22 cellular contexts compared by ENCODE assay signal in the genomic region with DNA sequence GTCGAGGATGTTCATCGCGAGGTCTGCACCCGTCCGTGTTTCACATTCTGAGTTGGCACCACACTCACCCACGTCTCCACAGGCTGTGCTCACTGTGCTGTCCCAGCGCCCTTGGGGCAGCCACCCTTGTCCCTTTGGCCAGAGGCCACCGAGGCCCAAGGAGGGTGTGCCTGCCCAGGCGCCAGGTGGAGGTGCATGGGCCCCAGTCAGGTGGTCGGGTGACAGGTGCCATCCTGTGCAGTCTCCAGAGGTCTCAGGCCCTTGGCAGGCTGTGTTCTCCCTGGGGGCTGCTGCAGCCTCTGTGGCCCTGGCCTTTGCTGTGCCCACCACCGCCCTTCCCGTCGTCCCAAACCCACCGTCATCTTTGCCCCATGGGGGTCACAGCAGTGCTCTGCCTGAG. TPM values are rescaled to one million over a fixed set of nuclear protein-coding genes. Genes with fewer than 3 reads are reported as not detected.
DNase-seq lines count a peak whose midpoint lies in the region; ATAC-seq and TF ChIP-seq lines count a peak whose summit lies in the region.
"Had no signal": no experiment of that assay in that cellular context is flagged by ENCODE, and none has a peak within 500 bp of the region (broad histone marks: within the 10 kb centered on the region; RNA-seq: fewer than 3 reads in every experiment).

No MANE protein-coding gene starts in this region.

- H4K20me1 ChIP-seq in PC-3 (ENCODE audit: low read length) = no peaks in the 10 kb centered on the region

- H3K14ac ChIP-seq in neuronal stem cell (ENCODE audit: low read length) = peak overlapping the region; percentile 71

- H3K9me3 Mint-ChIP-seq in activated T-helper 1 cell treated with anti-CD3 and anti-CD28 coated beads, Interleukin-12 subunit alpha, Interleukin-12 subunit beta, Interleukin-2, Interleukin-4 antibody, amounts not matched to agents 30 ng/mL and 10 ng/mL and 1 ng/mL, durations not matched to agents 14 hours and 24 hours and 36 hours = no peaks in the 10 kb centered on the region
- H3K9me3 Mint-ChIP-seq: CD8-positive, alpha-beta T cell had no signal

- TF ChIP-seq CTCF in heart left ventricle (IDR thresholded peaks at IDR 0.05) (no peak), right atrium auricular region (IDR thresholded peaks at IDR 0.05) (no peak), PC-3 (conservative IDR thresholded peaks at IDR 0.05; ENCODE audit: low read depth, low read length) (no peak)

- intact Hi-C loops in heart left ventricle (cut with DNase I) = no loop called here
- intact Hi-C loops in activated T-helper 1 cell treated with anti-CD3 and anti-CD28 coated beads, Interleukin-12 subunit alpha, Interleukin-12 subunit beta, Interleukin-2, Interleukin-4 antibody, amounts not matched to agents 30 ng/mL and 10 ng/mL and 1 ng/mL, durations not matched to agents 14 hours and 24 hours and 36 hours (cut with micrococcal nuclease) = no loop called here
- intact Hi-C loops in PC-3 (cut with micrococcal nuclease) = no loop called here

- peak overlapping the region; percentile 75 for H3K23ac ChIP-seq in neuronal stem cell (ENCODE audit: low read depth, low read length, poor library complexity)

- no peak overlapping the region for H4K91ac ChIP-seq in neuronal stem cell (ENCODE audit: low read depth, low read length, poor library complexity)

- H3K36me3 Mint-ChIP-seq in activated T-helper 1 cell treated with anti-CD3 and anti-CD28 coated beads, Interleukin-12 subunit alpha, Interleukin-12 subunit beta, Interleukin-2, Interleukin-4 antibody, amounts not matched to agents 30 ng/mL and 10 ng/mL and 1 ng/mL, durations not matched to agents 14 hours and 24 hours and 36 hours (ENCODE audit: low read depth) = peaks cover 18% of the 10 kb centered on the region

- no peaks in the 10 kb centered on the region for H3K27me3 Mint-ChIP-seq in activated T-helper 1 cell treated with anti-CD3 and anti-CD28 coated beads, Interleukin-12 subunit alpha, Interleukin-12 subunit beta, Interleukin-2, Interleukin-4 antibody, amounts not matched to agents 30 ng/mL and 10 ng/mL and 1 ng/mL, durations not matched to agents 14 hours and 24 hours and 36 hours (ENCODE audit: insufficient read depth)

- H2AFZ ChIP-seq in neuronal stem cell (ENCODE audit: low read length) = no peak overlapping the region
- H2AFZ ChIP-seq in PC-3 (ENCODE audit: low read length) = no peak overlapping the region
- H2AFZ ChIP-seq: GM23248 had no signal

- H2AK5ac ChIP-seq in neuronal stem cell (ENCODE audit: low read depth, low read length) = no peak overlapping the region

- no peak for TF ChIP-seq POLR2A in heart left ventricle (IDR thresholded peaks at IDR 0.05)

- 88 to 95% (median 93%) methylated on average over 13 to 14 of the region's 14 CpGs for WGBS in heart left ventricle, 4 donors
- WGBS in neuronal stem cell (ENCODE audit: extremely low coverage in 2 of 2, insufficient read length in 2 of 2, insufficient replicate concordance in 1 of 2), 2 donors = no CpG with 5 or more reads among the region's 14 CpGs

- ATAC-seq in heart left ventricle = peak in 3 of 4 donors; percentile 12 to 19 (median 16)
- ATAC-seq in GM21529 (IDR thresholded peaks at IDR 0.05; ENCODE audit: unreplicated experiment) = no peak
- ATAC-seq in PC-3 = no peak
- ATAC-seq: CD8-positive, alpha-beta T cell; GM12878 had no signal

- H3K9me2 ChIP-seq in PC-3 (replicated peaks; ENCODE audit: low read length) = no peaks in the 10 kb centered on the region

- no TSS peak for BruUV-seq in PC-3 (replicated peaks; lab: Mats Ljungman, UMichigan)

- peaks cover 6% of the 10 kb centered on the region for H3K79me1 ChIP-seq in neuronal stem cell (ENCODE audit: low read depth, low read length)

- no peak overlapping the region for H3K4me3 ChIP-seq in heart left ventricle
- no peak overlapping the region for H3K4me3 ChIP-seq in right atrium auricular region
- H3K4me3 ChIP-seq in neuronal stem cell (ENCODE audit: low read length in 2 of 2) = peak overlapping the region in 1 of 2 donors; percentile 33
- no peak overlapping the region for H3K4me3 ChIP-seq in PC-3 (ENCODE audit: low read length)
- H3K4me3 ChIP-seq: BLaER1, GM12878, GM23248, HAP-1 had no signal

- CTCF ChIA-PET in PC-3 (lab: Charles Lee) = no interaction called here

- H3K9me3 ChIP-seq in heart left ventricle (no peaks in the 10 kb centered on the region), right atrium auricular region (no peaks in the 10 kb centered on the region), neuronal stem cell (replicated peaks in 1 of 2; ENCODE audit: control insufficient read depth in 2 of 2, insufficient read depth in 1 of 2, low read depth in 1 of 2, low read length in 2 of 2) (peaks cover 23 to 29% of the 10 kb centered on the region in 2 donors), PC-3 (ENCODE audit: low read length) (no peaks in the 10 kb centered on the region)
- H3K9me3 ChIP-seq: HAP-1 had no signal

- no peaks in the 10 kb centered on the region for H3K79me2 ChIP-seq in PC-3 (ENCODE audit: low read length)

- peaks cover 18% of the 10 kb centered on the region for H3K4me1 Mint-ChIP-seq in activated T-helper 1 cell treated with anti-CD3 and anti-CD28 coated beads, Interleukin-12 subunit alpha, Interleukin-12 subunit beta, Interleukin-2, Interleukin-4 antibody, amounts not matched to agents 30 ng/mL and 10 ng/mL and 1 ng/mL, durations not matched to agents 14 hours and 24 hours and 36 hours (ENCODE audit: low read depth)
- H3K4me1 Mint-ChIP-seq: CD14-positive monocyte had no signal

- no peaks in the 10 kb centered on the region for H3K4me1 ChIP-seq in heart left ventricle
- no peaks in the 10 kb centered on the region for H3K4me1 ChIP-seq in right atrium auricular region
- H3K4me1 ChIP-seq in neuronal stem cell (ENCODE audit: control insufficient read depth in 2 of 2, insufficient read depth in 1 of 2, low read depth in 1 of 2, low read length in 2 of 2) = no peaks in the 10 kb centered on the region
- H3K4me1 ChIP-seq in PC-3 (ENCODE audit: insufficient read depth, low read length) = no peaks in the 10 kb centered on the region
- H3K4me1 ChIP-seq: HAP-1 had no signal

- no peak overlapping the region for H3K18ac ChIP-seq in neuronal stem cell (ENCODE audit: low read length)

- DNase-seq in heart left ventricle (no peak), right atrium auricular region (ENCODE audit: low spot score) (no peak), neuronal stem cell (ENCODE audit: low spot score) (no peak), HUDEP-2 (lab: John Stamatoyannopoulos, UW; ENCODE audit: unreplicated experiment in 76 of 76) (no peak), PC-3 (no peak)
- DNase-seq in activated T-helper 1 cell treated with anti-CD3 and anti-CD28 coated beads, Interleukin-12 subunit alpha, Interleukin-12 subunit beta, Interleukin-2, Interleukin-4 antibody, amounts not matched to agents 30 ng/mL and 10 ng/mL and 1 ng/mL, durations not matched to agents 14 hours and 24 hours and 36 hours (ENCODE audit: low spot score) = no peak
- DNase-seq: 8988T; Calu3; CD8-positive, alpha-beta T cell; DMS 273 treated with DMSO at 0.1 percent for 48 hours; DMS53; DND-41; EL; GM23248 had no signal

- H3K4me3 Mint-ChIP-seq in activated T-helper 1 cell treated with anti-CD3 and anti-CD28 coated beads, Interleukin-12 subunit alpha, Interleukin-12 subunit beta, Interleukin-2, Interleukin-4 antibody, amounts not matched to agents 30 ng/mL and 10 ng/mL and 1 ng/mL, durations not matched to agents 14 hours and 24 hours and 36 hours = no peak overlapping the region
- H3K4me3 Mint-ChIP-seq: CD14-positive monocyte; CD8-positive, alpha-beta T cell had no signal

- no peak overlapping the region for H3K9ac ChIP-seq in neuronal stem cell (ENCODE audit: low read depth, low read length, poor library complexity)
- no peak overlapping the region for H3K9ac ChIP-seq in PC-3 (ENCODE audit: low read length)
- H3K9ac ChIP-seq: BLaER1, GM23248 had no signal

- no peak overlapping the region for H3K4ac ChIP-seq in neuronal stem cell (ENCODE audit: low read length)

- H3K27ac ChIP-seq in heart left ventricle = no peak overlapping the region
- no peak overlapping the region for H3K27ac ChIP-seq in right atrium auricular region
- H3K27ac ChIP-seq in neuronal stem cell (replicated peaks; ENCODE audit: low read length) = no peak overlapping the region
- no peak overlapping the region for H3K27ac ChIP-seq in PC-3 (ENCODE audit: low read length)
- H3K27ac ChIP-seq: BLaER1, GM23248 had no signal

- H2BK5ac ChIP-seq in neuronal stem cell (ENCODE audit: low read length) = peak overlapping the region; percentile 1

- H3F3A ChIP-seq in PC-3 (ENCODE audit: low read length, unreplicated experiment) = no peaks in the 10 kb centered on the region

- H3K36me3 ChIP-seq in heart left ventricle (peaks cover 0 to 90% (median 77%) of the 10 kb centered on the region in 9 donors), right atrium auricular region (peaks cover 72% of the 10 kb centered on the region), neuronal stem cell (replicated peaks in 1 of 2; ENCODE audit: control insufficient read depth in 2 of 2, insufficient read depth in 2 of 2, low read length in 2 of 2) (peaks cover 59 to 81% of the 10 kb centered on the region in 2 donors), PC-3 (ENCODE audit: low read depth, low read length) (peaks cover 34% of the 10 kb centered on the region)

- no peak overlapping the region for H2BK15ac ChIP-seq in neuronal stem cell (ENCODE audit: low read length)

- H4K8ac ChIP-seq in neuronal stem cell (ENCODE audit: low read depth, low read length) = no peak overlapping the region

- POLR2A ChIA-PET in PC-3 (lab: Charles Lee; ENCODE audit: unreplicated experiment) = no interaction called here

- no peak overlapping the region for H2BK120ac ChIP-seq in neuronal stem cell (ENCODE audit: low read depth, low read length)

- no peak overlapping the region for H2BK12ac ChIP-seq in neuronal stem cell (ENCODE audit: low read length)

- peak overlapping the region; percentile 23 for H3K27ac Mint-ChIP-seq in activated T-helper 1 cell treated with anti-CD3 and anti-CD28 coated beads, Interleukin-12 subunit alpha, Interleukin-12 subunit beta, Interleukin-2, Interleukin-4 antibody, amounts not matched to agents 30 ng/mL and 10 ng/mL and 1 ng/mL, durations not matched to agents 14 hours and 24 hours and 36 hours
- H3K27ac Mint-ChIP-seq: CD14-positive monocyte; CD8-positive, alpha-beta T cell had no signal

- H3K4me2 ChIP-seq in neuronal stem cell (ENCODE audit: insufficient read depth, low read length, poor library complexity, severe bottlenecking) (no peak overlapping the region), PC-3 (ENCODE audit: low read length) (no peak overlapping the region)
- H3K4me2 ChIP-seq: BLaER1 had no signal

- H3K27me3 ChIP-seq in heart left ventricle = no peaks in the 10 kb centered on the region
- H3K27me3 ChIP-seq in right atrium auricular region = no peaks in the 10 kb centered on the region
- H3K27me3 ChIP-seq in neuronal stem cell (ENCODE audit: control insufficient read depth in 3 of 3, insufficient read depth in 3 of 3, low read depth in 1 of 3, low read length in 3 of 3) = no peaks in the 10 kb centered on the region
- H3K27me3 ChIP-seq in PC-3 (ENCODE audit: low read length) = no peaks in the 10 kb centered on the region
- H3K27me3 ChIP-seq: BLaER1 had no signal

RNA-seq across cellular contexts. Expression of gene MAN1B1, which starts 12.4 kb away (rescaled TPM):
- total RNA-seq in heart left ventricle (10 to 100 TPM; 17.6 to 40.6 (median 21.7) TPM), right atrium auricular region (10 to 100 TPM; 20.9 to 26.8 TPM), PC-3 (2014; rRNA removed) (65.5 and 71.6 TPM in 2 replicates)
- 10 to 100 TPM; 26.7 to 29.5 TPM for polyA plus RNA-seq in heart left ventricle
- 48.1 and 53.6 TPM in 2 replicates for total RNA-seq in activated T-helper 1 cell treated with anti-CD3 and anti-CD28 coated beads, Interleukin-12 subunit alpha, Interleukin-12 subunit beta, Interleukin-2, Interleukin-4 antibody, amounts not matched to agents 30 ng/mL and 10 ng/mL and 1 ng/mL, durations not matched to agents 14 hours and 24 hours and 36 hours
- polyA plus RNA-seq in neuronal stem cell (2013, experiment 1 of 2) = 23.6 TPM
- 22.2 TPM for polyA plus RNA-seq in neuronal stem cell (2013, experiment 2 of 2)

RNA-seq across cellular contexts. Expression of gene DPP7, which starts 15.3 kb away (rescaled TPM):
- total RNA-seq in heart left ventricle (100 to 1,000 TPM in 8 of 9 donors, 10 to 100 TPM in 1; 96.6 to 137 (median 119) TPM), right atrium auricular region (100 to 1,000 TPM; 165 to 188 TPM), PC-3 (2014; rRNA removed) (101 and 103 TPM in 2 replicates)
- polyA plus RNA-seq in heart left ventricle = 100 to 1,000 TPM; 112 to 260 TPM
- 371 and 394 TPM in 2 replicates for total RNA-seq in activated T-helper 1 cell treated with anti-CD3 and anti-CD28 coated beads, Interleukin-12 subunit alpha, Interleukin-12 subunit beta, Interleukin-2, Interleukin-4 antibody, amounts not matched to agents 30 ng/mL and 10 ng/mL and 1 ng/mL, durations not matched to agents 14 hours and 24 hours and 36 hours
- polyA plus RNA-seq in neuronal stem cell (2013, experiment 1 of 2) = 34.8 TPM
- 32.9 TPM for polyA plus RNA-seq in neuronal stem cell (2013, experiment 2 of 2)

RNA-seq across cellular contexts. Expression of gene UAP1L1, which starts 21.9 kb away (rescaled TPM):
- 10 to 100 TPM in 4 of 9 donors, 1 to 10 TPM in 5; 5.9 to 15.1 (median 9.4) TPM for total RNA-seq in heart left ventricle
- 10 to 100 TPM in 1 of 2 donors, 1 to 10 TPM in 1; 3.9 to 12.4 TPM for polyA plus RNA-seq in heart left ventricle
- 1 to 10 TPM; 4.3 to 6.3 TPM for total RNA-seq in right atrium auricular region
- total RNA-seq in activated T-helper 1 cell treated with anti-CD3 and anti-CD28 coated beads, Interleukin-12 subunit alpha, Interleukin-12 subunit beta, Interleukin-2, Interleukin-4 antibody, amounts not matched to agents 30 ng/mL and 10 ng/mL and 1 ng/mL, durations not matched to agents 14 hours and 24 hours and 36 hours = 13.9 and 14.9 TPM in 2 replicates
- polyA plus RNA-seq in neuronal stem cell (2013, experiment 1 of 2) = 0.17 TPM
- 0.19 TPM for polyA plus RNA-seq in neuronal stem cell (2013, experiment 2 of 2)
- 5.0 and 6.4 TPM in 2 replicates for total RNA-seq in PC-3 (2014; rRNA removed)

RNA-seq across cellular contexts. Expression of gene SAPCD2, which starts 28.9 kb away (rescaled TPM):
- 1 to 10 TPM in 1 of 9 donors, under 1 TPM in 8; 0.09 to 2.0 (median 0.20) TPM for total RNA-seq in heart left ventricle
- under 1 TPM; 0.15 to 0.22 TPM for polyA plus RNA-seq in heart left ventricle
- total RNA-seq in right atrium auricular region = under 1 TPM; 0.12 to 0.63 TPM
- total RNA-seq in activated T-helper 1 cell treated with anti-CD3 and anti-CD28 coated beads, Interleukin-12 subunit alpha, Interleukin-12 subunit beta, Interleukin-2, Interleukin-4 antibody, amounts not matched to agents 30 ng/mL and 10 ng/mL and 1 ng/mL, durations not matched to agents 14 hours and 24 hours and 36 hours = 23.9 and 25.1 TPM in 2 replicates
- 15.6 TPM for polyA plus RNA-seq in neuronal stem cell (2013, experiment 1 of 2)
- polyA plus RNA-seq in neuronal stem cell (2013, experiment 2 of 2) = 16.0 TPM
- 98.4 and 134 TPM in 2 replicates for total RNA-seq in PC-3 (2014; rRNA removed)

RNA-seq across cellular contexts. Expression of gene GRIN1, which starts 39.7 kb away (rescaled TPM):
- total RNA-seq in heart left ventricle = not detected
- polyA plus RNA-seq in heart left ventricle = under 1 TPM in 1 of 2 donors, not detected in 1; 0.10 TPM
- not detected for total RNA-seq in right atrium auricular region
- 0.05 TPM in 2 replicates for total RNA-seq in activated T-helper 1 cell treated with anti-CD3 and anti-CD28 coated beads, Interleukin-12 subunit alpha, Interleukin-12 subunit beta, Interleukin-2, Interleukin-4 antibody, amounts not matched to agents 30 ng/mL and 10 ng/mL and 1 ng/mL, durations not matched to agents 14 hours and 24 hours and 36 hours
- 0.20 TPM for polyA plus RNA-seq in neuronal stem cell (2013, experiment 1 of 2)
- polyA plus RNA-seq in neuronal stem cell (2013, experiment 2 of 2) = 0.07 TPM
- total RNA-seq in PC-3 (2014; rRNA removed) = 0.11 TPM in 1 of 2 replicates, not detected in the other
- total RNA-seq: CD8-positive, alpha-beta T cell; G401; H4 had no signal
- polyA plus RNA-seq: AG04450, CD14-positive monocyte, GM23248 had no signal

Comparison
In these comparisons a context has a peak if more than half of its experiments do, and no peak if none do; other contexts are left out.
1. ATAC-seq: peak in heart left ventricle (3 of 4); none in GM21529 (single experiment) and PC-3 (single experiment).